9 cellular contexts compared by ENCODE assay signal in genomic region chr7:150357771-150358427, GRCh38. TPM values are rescaled to one million over a fixed set of nuclear protein-coding genes. Genes with fewer than 3 reads are reported as not detected.
A peak's percentile ranks its signal among the peaks of the same experiment; 100 is the strongest.
DNase-seq lines count a peak whose midpoint lies in the region; ATAC-seq and TF ChIP-seq lines count a peak whose summit lies in the region.
"Had no signal": no experiment of that assay in that cellular context is flagged by ENCODE, and none has a peak within 500 bp of the region (broad histone marks: within the 10 kb centered on the region; RNA-seq: fewer than 3 reads in every experiment).

No MANE protein-coding gene starts in this region.

- no peaks in the 10 kb centered on the region for H3K9me3 Mint-ChIP-seq in activated T-cell treated with anti-CD3 and anti-CD28 coated beads, Interleukin-2, amount 50 U/mL, for 24 hours
- no peaks in the 10 kb centered on the region for H3K9me3 Mint-ChIP-seq in activated T-helper 1 cell treated with anti-CD3 and anti-CD28 coated beads, Interleukin-12 subunit alpha, Interleukin-12 subunit beta, Interleukin-2, Interleukin-4 antibody, amounts not matched to agents 30 ng/mL and 10 ng/mL and 1 ng/mL, durations not matched to agents 14 hours and 24 hours and 36 hours
- peaks cover 0 to 4% of the 10 kb centered on the region in 2 donors for H3K9me3 Mint-ChIP-seq in stimulated activated naive B cell treated with anti-CD40 and anti-IgM and Interleukin-4, amounts not matched to agents 10 μg/mL and 1 μg/mL and 100 μg/mL, for 72 hours
- H3K9me3 Mint-ChIP-seq in chondrocyte (ENCODE audit: low read depth), result no peaks in the 10 kb centered on the region

- intact Hi-C loops in activated T-helper 1 cell treated with anti-CD3 and anti-CD28 coated beads, Interleukin-12 subunit alpha, Interleukin-12 subunit beta, Interleukin-2, Interleukin-4 antibody, amounts not matched to agents 30 ng/mL and 10 ng/mL and 1 ng/mL, durations not matched to agents 14 hours and 24 hours and 36 hours (cut with micrococcal nuclease), result loop anchor here (1.0 kb wide), 1 partner anchor 10 kb away; the partner anchor contains the start of gene REPIN1

- DNase-seq in activated T-cell treated with anti-CD3 and anti-CD28 coated beads, Interleukin-2, amount 50 U/mL, for 24 hours, result no peak
- DNase-seq in activated T-cell treated with anti-CD3 and anti-CD28 coated beads for 4 hours, result no peak
- no peak for DNase-seq in activated T-helper 1 cell treated with anti-CD3 and anti-CD28 coated beads, Interleukin-12 subunit alpha, Interleukin-12 subunit beta, Interleukin-2, Interleukin-4 antibody, amounts not matched to agents 30 ng/mL and 10 ng/mL and 1 ng/mL, durations not matched to agents 14 hours and 24 hours and 36 hours (ENCODE audit: low spot score)
- DNase-seq in stimulated activated naive B cell treated with anti-CD40 and anti-IgM and Interleukin-4, amounts not matched to agents 10 μg/mL and 1 μg/mL and 100 μg/mL, for 72 hours, result no peak
- DNase-seq in chondrocyte (ENCODE audit: low spot score), result no peak
- DNase-seq in UCSD-AML1 (lab: John Stamatoyannopoulos, UW; ENCODE audit: unreplicated experiment), result no peak
- no peak for DNase-seq in mucosa of gallbladder (ENCODE audit: low spot score)
- DNase-seq: dermis blood vessel endothelial cell had no signal

- ATAC-seq in HG03460 (IDR thresholded peaks at IDR 0.05; ENCODE audit: unreplicated experiment), result peak; percentile 29
- ATAC-seq in stimulated activated naive B cell treated with anti-CD40 and anti-IgM and Interleukin-4, amounts not matched to agents 10 μg/mL and 1 μg/mL and 100 μg/mL, for 72 hours (replicated peaks), result peak; percentile 34 to 44

- peaks cover 41% of the 10 kb centered on the region for H3K4me1 Mint-ChIP-seq in activated T-cell treated with anti-CD3 and anti-CD28 coated beads, Interleukin-2, amount 50 U/mL, for 24 hours (ENCODE audit: low read depth)
- peaks cover 44% of the 10 kb centered on the region for H3K4me1 Mint-ChIP-seq in activated T-helper 1 cell treated with anti-CD3 and anti-CD28 coated beads, Interleukin-12 subunit alpha, Interleukin-12 subunit beta, Interleukin-2, Interleukin-4 antibody, amounts not matched to agents 30 ng/mL and 10 ng/mL and 1 ng/mL, durations not matched to agents 14 hours and 24 hours and 36 hours (ENCODE audit: low read depth)
- H3K4me1 Mint-ChIP-seq in stimulated activated naive B cell treated with anti-CD40 and anti-IgM and Interleukin-4, amounts not matched to agents 10 μg/mL and 1 μg/mL and 100 μg/mL, for 72 hours, result peaks cover 29 to 53% of the 10 kb centered on the region in 2 donors
- peaks cover 10% of the 10 kb centered on the region for H3K4me1 Mint-ChIP-seq in chondrocyte (ENCODE audit: low read depth)

- no peaks in the 10 kb centered on the region for H3K36me3 Mint-ChIP-seq in activated T-cell treated with anti-CD3 and anti-CD28 coated beads, Interleukin-2, amount 50 U/mL, for 24 hours (ENCODE audit: low read depth)
- peaks cover 3% of the 10 kb centered on the region for H3K36me3 Mint-ChIP-seq in activated T-helper 1 cell treated with anti-CD3 and anti-CD28 coated beads, Interleukin-12 subunit alpha, Interleukin-12 subunit beta, Interleukin-2, Interleukin-4 antibody, amounts not matched to agents 30 ng/mL and 10 ng/mL and 1 ng/mL, durations not matched to agents 14 hours and 24 hours and 36 hours (ENCODE audit: low read depth)
- peaks cover 0 to 2% of the 10 kb centered on the region in 2 donors for H3K36me3 Mint-ChIP-seq in stimulated activated naive B cell treated with anti-CD40 and anti-IgM and Interleukin-4, amounts not matched to agents 10 μg/mL and 1 μg/mL and 100 μg/mL, for 72 hours
- H3K36me3 Mint-ChIP-seq in chondrocyte (ENCODE audit: low read depth), result no peaks in the 10 kb centered on the region

- peak overlapping the region; percentile 94 for H3K27ac Mint-ChIP-seq in activated T-cell treated with anti-CD3 and anti-CD28 coated beads, Interleukin-2, amount 50 U/mL, for 24 hours
- H3K27ac Mint-ChIP-seq in activated T-helper 1 cell treated with anti-CD3 and anti-CD28 coated beads, Interleukin-12 subunit alpha, Interleukin-12 subunit beta, Interleukin-2, Interleukin-4 antibody, amounts not matched to agents 30 ng/mL and 10 ng/mL and 1 ng/mL, durations not matched to agents 14 hours and 24 hours and 36 hours, result peak overlapping the region; percentile 84
- H3K27ac Mint-ChIP-seq in stimulated activated naive B cell treated with anti-CD40 and anti-IgM and Interleukin-4, amounts not matched to agents 10 μg/mL and 1 μg/mL and 100 μg/mL, for 72 hours, result no peak overlapping the region
- H3K27ac Mint-ChIP-seq in chondrocyte (ENCODE audit: unreplicated experiment), result no peak overlapping the region

- peak overlapping the region; percentile 69 for H3K4me3 Mint-ChIP-seq in activated T-cell treated with anti-CD3 and anti-CD28 coated beads, Interleukin-2, amount 50 U/mL, for 24 hours
- H3K4me3 Mint-ChIP-seq in activated T-helper 1 cell treated with anti-CD3 and anti-CD28 coated beads, Interleukin-12 subunit alpha, Interleukin-12 subunit beta, Interleukin-2, Interleukin-4 antibody, amounts not matched to agents 30 ng/mL and 10 ng/mL and 1 ng/mL, durations not matched to agents 14 hours and 24 hours and 36 hours, result peak overlapping the region; percentile 59
- H3K4me3 Mint-ChIP-seq in stimulated activated naive B cell treated with anti-CD40 and anti-IgM and Interleukin-4, amounts not matched to agents 10 μg/mL and 1 μg/mL and 100 μg/mL, for 72 hours, result peak overlapping the region in 1 of 2 donors; percentile 72
- H3K4me3 Mint-ChIP-seq in chondrocyte (ENCODE audit: unreplicated experiment), result no peak overlapping the region

- TF ChIP-seq CTCF in chondrocyte (IDR thresholded peaks at IDR 0.05), result no peak

- no peaks in the 10 kb centered on the region for H3K27me3 Mint-ChIP-seq in activated T-cell treated with anti-CD3 and anti-CD28 coated beads, Interleukin-2, amount 50 U/mL, for 24 hours
- H3K27me3 Mint-ChIP-seq in activated T-helper 1 cell treated with anti-CD3 and anti-CD28 coated beads, Interleukin-12 subunit alpha, Interleukin-12 subunit beta, Interleukin-2, Interleukin-4 antibody, amounts not matched to agents 30 ng/mL and 10 ng/mL and 1 ng/mL, durations not matched to agents 14 hours and 24 hours and 36 hours (ENCODE audit: insufficient read depth), result peaks cover 2% of the 10 kb centered on the region
- peaks cover 0 to 5% of the 10 kb centered on the region in 2 donors for H3K27me3 Mint-ChIP-seq in stimulated activated naive B cell treated with anti-CD40 and anti-IgM and Interleukin-4, amounts not matched to agents 10 μg/mL and 1 μg/mL and 100 μg/mL, for 72 hours
- no peaks in the 10 kb centered on the region for H3K27me3 Mint-ChIP-seq in chondrocyte (ENCODE audit: low read depth)

RNA-seq across cellular contexts. Expression of gene REPIN1, which starts 10.7 kb away (rescaled TPM):
- 67.2 and 67.4 TPM in 2 replicates for total RNA-seq in activated T-helper 1 cell treated with anti-CD3 and anti-CD28 coated beads, Interleukin-12 subunit alpha, Interleukin-12 subunit beta, Interleukin-2, Interleukin-4 antibody, amounts not matched to agents 30 ng/mL and 10 ng/mL and 1 ng/mL, durations not matched to agents 14 hours and 24 hours and 36 hours
- 59.5 to 65.8 TPM (median 63.4 TPM) in 3 replicates for total RNA-seq in chondrocyte
- 145 TPM for total RNA-seq in mucosa of gallbladder

RNA-seq across cellular contexts. Expression of gene RARRES2, which starts 16.5 kb away (rescaled TPM):
- not detected in 2 replicates for total RNA-seq in activated T-helper 1 cell treated with anti-CD3 and anti-CD28 coated beads, Interleukin-12 subunit alpha, Interleukin-12 subunit beta, Interleukin-2, Interleukin-4 antibody, amounts not matched to agents 30 ng/mL and 10 ng/mL and 1 ng/mL, durations not matched to agents 14 hours and 24 hours and 36 hours
- total RNA-seq in chondrocyte, result 1.4 to 1.9 TPM (median 1.8 TPM) in 3 replicates
- total RNA-seq in mucosa of gallbladder, result 143 TPM

RNA-seq across cellular contexts. Expression of gene ZNF775, which starts 21.2 kb away (rescaled TPM):
- total RNA-seq in activated T-helper 1 cell treated with anti-CD3 and anti-CD28 coated beads, Interleukin-12 subunit alpha, Interleukin-12 subunit beta, Interleukin-2, Interleukin-4 antibody, amounts not matched to agents 30 ng/mL and 10 ng/mL and 1 ng/mL, durations not matched to agents 14 hours and 24 hours and 36 hours, result 3.9 and 4.5 TPM in 2 replicates
- 4.3 to 6.5 TPM (median 6.0 TPM) in 3 replicates for total RNA-seq in chondrocyte
- 9.4 TPM for total RNA-seq in mucosa of gallbladder

RNA-seq across cellular contexts. Expression of gene ACTR3C, which starts 34.6 kb away (rescaled TPM):
- total RNA-seq in activated T-helper 1 cell treated with anti-CD3 and anti-CD28 coated beads, Interleukin-12 subunit alpha, Interleukin-12 subunit beta, Interleukin-2, Interleukin-4 antibody, amounts not matched to agents 30 ng/mL and 10 ng/mL and 1 ng/mL, durations not matched to agents 14 hours and 24 hours and 36 hours, result 8.2 and 9.8 TPM in 2 replicates
- total RNA-seq in chondrocyte, result 0.25 to 0.85 TPM in 2 of 3 replicates, not detected in the other
- total RNA-seq in mucosa of gallbladder, result 22.4 TPM

RNA-seq across cellular contexts. Expression of gene LRRC61, which starts 34.7 kb away (rescaled TPM):
- 24.9 and 26.1 TPM in 2 replicates for total RNA-seq in activated T-helper 1 cell treated with anti-CD3 and anti-CD28 coated beads, Interleukin-12 subunit alpha, Interleukin-12 subunit beta, Interleukin-2, Interleukin-4 antibody, amounts not matched to agents 30 ng/mL and 10 ng/mL and 1 ng/mL, durations not matched to agents 14 hours and 24 hours and 36 hours
- 1.5 to 1.7 TPM in 2 of 3 replicates, not detected in the other for total RNA-seq in chondrocyte
- 11.7 TPM for total RNA-seq in mucosa of gallbladder

Comparison
In these comparisons a context has a peak if more than half of its experiments do, and no peak if none do; other contexts are left out.
1. H3K27ac Mint-ChIP-seq: peak in activated T-cell treated with anti-CD3 and anti-CD28 coated beads, Interleukin-2, amount 50 U/mL, for 24 hours (single experiment) and activated T-helper 1 cell treated with anti-CD3 and anti-CD28 coated beads, Interleukin-12 subunit alpha, Interleukin-12 subunit beta, Interleukin-2, Interleukin-4 antibody, amounts not matched to agents 30 ng/mL and 10 ng/mL and 1 ng/mL, durations not matched to agents 14 hours and 24 hours and 36 hours (single experiment); none in stimulated activated naive B cell treated with anti-CD40 and anti-IgM and Interleukin-4, amounts not matched to agents 10 μg/mL and 1 μg/mL and 100 μg/mL, for 72 hours (single experiment) and chondrocyte (single experiment).
2. RNA of gene RARRES2, which starts 16.5 kb away (total RNA-seq): 143 TPM in mucosa of gallbladder (single experiment); 1.4 to 1.9 TPM in chondrocyte and not detected in activated T-helper 1 cell treated with anti-CD3 and anti-CD28 coated beads, Interleukin-12 subunit alpha, Interleukin-12 subunit beta, Interleukin-2, Interleukin-4 antibody, amounts not matched to agents 30 ng/mL and 10 ng/mL and 1 ng/mL, durations not matched to agents 14 hours and 24 hours and 36 hours; every median in the first group is over 10 times any median in the second.